ENCODE assay signal across 7 cellular contexts in the genomic region with DNA sequence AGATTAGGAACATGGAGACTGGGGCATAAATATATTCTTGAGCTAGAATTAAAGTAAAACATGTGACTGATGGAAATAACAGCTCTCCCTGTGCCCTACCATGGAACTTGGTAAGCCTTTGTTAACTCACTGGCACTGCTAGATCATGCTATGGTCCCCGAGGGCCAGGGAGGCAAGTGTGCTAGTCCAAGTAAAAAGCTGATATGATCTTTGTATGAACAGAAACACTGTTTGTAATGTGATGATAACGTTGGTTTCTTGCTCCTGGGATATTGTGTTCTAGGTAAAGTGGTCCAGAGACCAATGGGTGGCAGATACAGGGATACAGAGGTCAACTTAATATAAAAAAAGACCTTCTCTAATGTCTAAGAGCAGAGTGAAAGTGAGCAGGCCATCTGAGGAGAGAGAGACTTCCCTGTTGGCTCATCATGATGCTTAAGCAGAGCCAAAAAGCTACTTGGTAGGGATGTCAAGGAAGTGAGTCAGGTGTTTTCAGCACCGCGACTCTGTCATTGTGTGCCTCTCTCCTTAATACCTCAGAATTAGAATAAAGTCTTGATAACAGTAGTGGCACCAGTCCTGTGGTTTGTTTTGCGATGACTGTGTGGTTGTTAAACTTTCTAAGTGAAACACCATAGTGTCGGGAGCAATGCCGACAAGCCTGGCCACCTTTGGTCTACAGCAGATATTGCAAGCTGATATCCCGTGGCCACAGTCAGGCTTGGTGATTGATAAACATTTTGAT. TPM values are rescaled to one million over a fixed set of nuclear protein-coding genes. Genes with fewer than 3 reads are reported as not detected.
DNase-seq lines count a peak whose midpoint lies in the region; ATAC-seq, FAIRE-seq and TF ChIP-seq lines count a peak whose summit lies in the region.

No MANE protein-coding gene starts in this region.

- no peak overlapping the region for H2BK15ac ChIP-seq in H1 (ENCODE audit: low read length)

- no peaks in the 10 kb centered on the region for H3K9me3 ChIP-seq in H1 (ENCODE audit: insufficient read depth in 2 of 2, low read depth in 1 of 2, low read length in 1 of 2)

- ATAC-seq in GM19043 (IDR thresholded peaks at IDR 0.05; ENCODE audit: low read depth, unreplicated experiment) (peak; percentile 41), HG03060 (IDR thresholded peaks at IDR 0.05; ENCODE audit: low read depth, unreplicated experiment) (peak; percentile 54), GM18519 (IDR thresholded peaks at IDR 0.05; ENCODE audit: low FRiP score, unreplicated experiment) (no peak)

- no peak overlapping the region for H2BK120ac ChIP-seq in H1 (replicated peaks; ENCODE audit: low read depth, low read length)

- peaks cover 4 to 71% of the 10 kb centered on the region in 2 experiments; a peak in 3 of 4 replicates for H3K79me2 ChIP-seq in H1 (ENCODE audit: control insufficient read depth in 1 of 2, insufficient read depth in 2 of 2, low read length in 2 of 2)

- H3K36me3 ChIP-seq in H1 (ENCODE audit: control insufficient read depth in 2 of 4, insufficient read depth in 4 of 4, low read length in 3 of 4), result no peaks in the 10 kb centered on the region; a peak in 1 of 8 replicates

- H3K27me3 ChIP-seq in H1 (replicated peaks in 1 of 4; ENCODE audit: control insufficient read depth in 3 of 4, extremely low read depth in 1 of 4, insufficient read depth in 3 of 4, low read length in 3 of 4), result no peaks in the 10 kb centered on the region

- no peak overlapping the region for H3K4me3 ChIP-seq in H1 (ENCODE audit: extremely low read depth in 1 of 4, insufficient read depth in 2 of 4, low read depth in 3 of 4, low read length in 4 of 4)

- H2BK20ac ChIP-seq in H1 (ENCODE audit: low read length), result no peak overlapping the region

- 0 out of 2 replicates have a peak overlapping the region, but pooled peaks have one; percentile 3 for H2AK5ac ChIP-seq in H1 (ENCODE audit: low read depth, low read length)

- no peak overlapping the region for H3K4ac ChIP-seq in H1 (replicated peaks; ENCODE audit: insufficient read length, low read depth, low read length)

- no peak; a peak in 1 of 4 replicates for TF ChIP-seq RAD21 in H1 (IDR thresholded peaks at IDR 0.05 in 1 of 2, conservative IDR thresholded peaks at IDR 0.05 in 1 of 2; ENCODE audit: low read depth in 2 of 2, low read length in 2 of 2)

- H3K18ac ChIP-seq in H1 (ENCODE audit: extremely low read depth, low read length), result no peak overlapping the region

- H3K4me2 ChIP-seq in H1 (ENCODE audit: insufficient read depth in 1 of 2, low read depth in 2 of 2, low read length in 2 of 2), result no peak overlapping the region

- H2BK12ac ChIP-seq in H1 (ENCODE audit: low read depth, low read length), result no peak overlapping the region

- no peak overlapping the region for H3K23ac ChIP-seq in H1 (ENCODE audit: insufficient read length)

- no peak overlapping the region for H4K5ac ChIP-seq in H1 (ENCODE audit: insufficient read length, low read depth, low read length)

- no peak overlapping the region for H3K9ac ChIP-seq in H1 (replicated peaks in 1 of 4; ENCODE audit: extremely low read depth in 1 of 4, low read depth in 3 of 4, low read length in 3 of 4)

- H2AFZ ChIP-seq in H1 (ENCODE audit: low read length), result no peak overlapping the region

- peaks cover 0 to 3% of the 10 kb centered on the region in 2 experiments for H4K20me1 ChIP-seq in H1 (replicated peaks in 1 of 2; ENCODE audit: control insufficient read depth in 1 of 2, insufficient read depth in 2 of 2, low read length in 2 of 2)

- peaks cover 0 to 10% (median 3%) of the 10 kb centered on the region in 4 experiments; a peak in 3 of 7 replicates for H3K4me1 ChIP-seq in H1 (replicated peaks in 1 of 4; ENCODE audit: control insufficient read depth in 3 of 4, insufficient read depth in 4 of 4, low read length in 3 of 4)

- POLR2A ChIA-PET in H1 (lab: Charles Lee; ENCODE audit: partially characterized antibody), result interaction anchor here (0.8 to 2.8 kb wide), 6 partner anchors 9 to 27 kb away, joined by 3 to 18 read pairs (median 4); no protein-coding TSS in a partner anchor

- no peak for TF ChIP-seq EP300 in H1 (IDR thresholded peaks at IDR 0.05; ENCODE audit: borderline replicate concordance in 1 of 2, low read depth in 2 of 2, low read length in 2 of 2)

- no peak overlapping the region; the same call in 1 of the 2 replicates for H2BK5ac ChIP-seq in H1 (ENCODE audit: low read depth, low read length)

- TF ChIP-seq CTCF in VCaP (conservative IDR thresholded peaks at IDR 0.05), result no peak
- peak in 2 of 3 experiments; percentile 19 to 27; a peak in 2 of 4 replicates for TF ChIP-seq CTCF in H1 (IDR thresholded peaks at IDR 0.05; ENCODE audit: control extremely low read depth in 1 of 3, insufficient read depth in 1 of 3, low read depth in 1 of 3, low read length in 3 of 3)

- 80% methylated on average over 8 of the region's 8 CpGs; no CpG with 5 or more reads in 1 of the 2 experiments for WGBS in H1 (ENCODE audit: extremely low coverage in 1 of 2, insufficient coverage in 1 of 2, insufficient read length in 1 of 2, insufficient replicate concordance in 2 of 2, low coverage in 1 of 2, low lambda C conversion rate in 2 of 2, missing lambda C conversion rate in 1 of 2), 2 experiments

- DNase-seq in H1 (ENCODE audit: low read depth in 1 of 2, low spot score in 2 of 2) (no peak), 8988T (no peak)
- peak; percentile 12 for DNase-seq in stimulated activated CD8-positive, alpha-beta memory T cell treated with anti-CD3 and anti-CD28 coated beads, Interleukin-4, amount 100 ng/mL, for 24 hours (ENCODE audit: low read depth)

- H3K23me2 ChIP-seq in H1 (ENCODE audit: low read depth, low read length), result peaks cover 3% of the 10 kb centered on the region; the same call in 1 of the 2 replicates

- no peak overlapping the region for H4K91ac ChIP-seq in H1 (replicated peaks; ENCODE audit: insufficient read length, low read length)

- peaks cover 5% of the 10 kb centered on the region for H3K79me1 ChIP-seq in H1 (ENCODE audit: low read depth, low read length)

- FAIRE-seq in H1 (lab: Jason Lieb, UNC), result no peak

- H3K27ac ChIP-seq in VCaP (peak overlapping the region; percentile 13; the same call in 1 of the 2 replicates), H1 (ENCODE audit: low read depth, low read length) (no peak overlapping the region)

- no peak for TF ChIP-seq POLR2A in H1 (IDR thresholded peaks at IDR 0.05; ENCODE audit: control extremely low read depth in 1 of 2, low read depth in 2 of 2, low read length in 2 of 2)

- no peak overlapping the region for H4K8ac ChIP-seq in H1 (ENCODE audit: extremely low read depth, insufficient read depth, low read length)

- no peak overlapping the region for H3K56ac ChIP-seq in H1 (replicated peaks; ENCODE audit: insufficient read length, low read depth, low read length)

- CTCF ChIA-PET in H1 (lab: Charles Lee; ENCODE audit: partially characterized antibody), result interaction anchor here (0.6 to 1.9 kb wide), 4 partner anchors 9 to 313 kb away, joined by 3 to 8 read pairs (median 3); no protein-coding TSS in a partner anchor

- H3K14ac ChIP-seq in H1 (ENCODE audit: insufficient read length), result no peak overlapping the region

TF ChIP-seq in H1, 55 proteins besides CTCF, POLR2A, EP300 and RAD21:
- TF ChIP-seq POLR2AphosphoS5 (IDR thresholded peaks at IDR 0.05; ENCODE audit: low read depth, low read length), result no peak
- TF ChIP-seq NRF1 (IDR thresholded peaks at IDR 0.05; ENCODE audit: low read depth, low read length), result no peak
- no peak for TF ChIP-seq SUZ12 (IDR thresholded peaks at IDR 0.05; ENCODE audit: low read length)
- no peak for TF ChIP-seq SP2 (IDR thresholded peaks at IDR 0.05; ENCODE audit: low read length)
- no peak for TF ChIP-seq YY1 (IDR thresholded peaks at IDR 0.05; ENCODE audit: low read depth, low read length)
- no peak for TF ChIP-seq PHF8 (conservative IDR thresholded peaks at IDR 0.05; ENCODE audit: low read depth, low read length)
- no peak for TF ChIP-seq JUN (IDR thresholded peaks at IDR 0.05; ENCODE audit: low read depth, low read length)
- TF ChIP-seq, protein P1, sequence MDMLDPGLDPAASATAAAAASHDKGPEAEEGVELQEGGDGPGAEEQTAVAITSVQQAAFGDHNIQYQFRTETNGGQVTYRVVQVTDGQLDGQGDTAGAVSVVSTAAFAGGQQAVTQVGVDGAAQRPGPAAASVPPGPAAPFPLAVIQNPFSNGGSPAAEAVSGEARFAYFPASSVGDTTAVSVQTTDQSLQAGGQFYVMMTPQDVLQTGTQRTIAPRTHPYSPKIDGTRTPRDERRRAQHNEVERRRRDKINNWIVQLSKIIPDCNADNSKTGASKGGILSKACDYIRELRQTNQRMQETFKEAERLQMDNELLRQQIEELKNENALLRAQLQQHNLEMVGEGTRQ (IDR thresholded peaks at IDR 0.05; ENCODE audit: low read length), result no peak
- TF ChIP-seq EGR1 (IDR thresholded peaks at IDR 0.05; ENCODE audit: borderline replicate concordance, low read depth, low read length), result no peak
- TF ChIP-seq GTF2F1 (IDR thresholded peaks at IDR 0.05; ENCODE audit: borderline replicate concordance, low read depth, low read length), result no peak
- TF ChIP-seq TBP (IDR thresholded peaks at IDR 0.05; ENCODE audit: low read depth, low read length), result no peak
- no peak for TF ChIP-seq HDAC6 (IDR thresholded peaks at IDR 0.05; ENCODE audit: low read depth, low read length)
- no peak for TF ChIP-seq BCL11A (IDR thresholded peaks at IDR 0.05; ENCODE audit: low read depth in 2 of 2, low read length in 2 of 2)
- TF ChIP-seq CTBP2 (IDR thresholded peaks at IDR 0.05; ENCODE audit: borderline replicate concordance, insufficient read depth, insufficient read length, low read length), result no peak
- no peak for TF ChIP-seq CREB1 (IDR thresholded peaks at IDR 0.05)

RNA-seq across cellular contexts. Expression of a gene that starts 27.7 kb away (rescaled TPM):
- total RNA-seq in H1 (2021; fragmentation: NEBNext Ultra II Directional; extraction: Animal tissue kit (Norgen Biotek cat#: 25700)), result 54.3 and 58.4 TPM in 2 replicates
- 34.1 and 40.8 TPM in 2 replicates for polyA plus RNA-seq in H1 (2011; rRNA removed)
- polyA plus RNA-seq in H1 (2011; cell fraction: cytosol; rRNA removed), result 32.1 TPM
- polyA plus RNA-seq in H1 (2011; cell fraction: nucleus; rRNA removed), result 89.8 TPM
- 34.8 to 37.2 TPM (median 35.4 TPM) in 4 replicates for polyA plus RNA-seq in H1 (2012, experiment 1 of 2)
- 6.6 TPM for polyA plus RNA-seq in H1 (2012, experiment 2 of 2)
- polyA plus RNA-seq in H1 (2013, experiment 1 of 2), result 30.6 TPM
- polyA plus RNA-seq in H1 (2013, experiment 2 of 2), result 27.4 TPM
- polyA minus RNA-seq in H1 (2011; rRNA and poly(A)+ RNA removed), result 83.3 and 93.4 TPM in 2 replicates
- polyA minus RNA-seq in H1 (2011; cell fraction: cytosol; rRNA and poly(A)+ RNA removed), result 48.6 TPM
- 189 TPM for polyA minus RNA-seq in H1 (2011; cell fraction: nucleus; rRNA and poly(A)+ RNA removed)
